ENCODE assay signal across 8 cellular contexts in the genomic region with DNA sequence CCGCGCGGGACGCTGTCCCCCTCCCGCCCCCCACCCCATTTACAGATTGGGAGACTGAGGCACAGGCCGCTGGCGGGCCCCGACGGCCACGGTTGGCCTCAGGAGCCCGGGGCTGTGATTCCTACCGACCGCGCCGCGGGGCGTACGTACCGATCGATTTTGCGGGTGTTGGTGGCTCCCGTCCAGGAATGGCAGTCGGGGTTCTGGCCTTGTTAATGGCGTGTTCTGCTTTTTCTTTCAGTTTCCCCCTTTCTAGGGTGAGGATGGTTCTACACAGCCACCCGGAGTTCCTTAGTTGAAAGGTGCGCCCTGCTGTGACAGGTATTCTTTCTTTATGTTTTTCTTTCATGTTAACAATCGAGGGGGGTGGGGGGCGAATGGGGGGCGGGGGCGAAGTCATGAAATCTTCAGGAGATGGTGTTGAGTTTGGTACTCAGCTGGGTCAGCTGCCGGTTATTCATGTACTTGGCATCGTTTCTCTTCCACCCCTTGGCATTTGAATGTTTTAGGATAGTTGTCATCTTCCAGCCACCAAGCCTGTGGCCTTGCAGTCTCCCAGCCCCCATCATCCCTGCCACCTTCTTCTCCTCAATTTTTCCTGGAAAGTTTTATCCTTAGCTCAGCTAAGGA. TPM values are rescaled to one million over a fixed set of nuclear protein-coding genes. Genes with fewer than 3 reads are reported as not detected.
DNase-seq lines count a peak whose midpoint lies in the region; ATAC-seq and TF ChIP-seq lines count a peak whose summit lies in the region.

No MANE protein-coding gene starts in this region.

- TF ChIP-seq CTCF in BE2C (IDR thresholded peaks at IDR 0.05; ENCODE audit: low read depth, low read length) (no peak), H9 (conservative IDR thresholded peaks at IDR 0.05) (no peak)

- H3K23me2 ChIP-seq in H9 (ENCODE audit: insufficient read length, low read depth, low read length, poor library complexity, severe bottlenecking): peaks cover 3% of the 10 kb centered on the region

- H4K8ac ChIP-seq in H9 (replicated peaks; ENCODE audit: insufficient read length, low read depth, low read length): no peak overlapping the region

- H2BK12ac ChIP-seq in H9 (ENCODE audit: insufficient read length, low read depth, low read length): no peak overlapping the region

- H3K4ac ChIP-seq in H9 (ENCODE audit: low read depth, low read length): no peak overlapping the region

- H2AFZ ChIP-seq in H9 (ENCODE audit: low read length): no peak overlapping the region

- peaks cover 17% of the 10 kb centered on the region for H3K27me3 Mint-ChIP-seq in H9 (ENCODE audit: low read depth)

- H3K9me3 ChIP-seq in BE2C: no peaks in the 10 kb centered on the region
- no peaks in the 10 kb centered on the region for H3K9me3 ChIP-seq in H9 (ENCODE audit: control insufficient read depth, low read depth, low read length)

- no peak overlapping the region for H2AK5ac ChIP-seq in H9 (ENCODE audit: insufficient read length, low read length)

- DNase-seq in BE2C (no peak), H9 (no peak), T-helper 9 cell (peak; percentile 48), NCI-H446 treated with DMSO at 0.1 percent for 48 hours (lab: John Stamatoyannopoulos, UW) (no peak)
- peak; percentile 67 for DNase-seq in central memory CD4-positive, alpha-beta T cell
- peak in 2 of 3 experiments; percentile 17 to 20 for DNase-seq in stimulated activated CD4-positive, alpha-beta T cell treated with anti-CD3 and anti-CD28 coated beads, TNF-alpha, amount 100 ng/mL, for 4 hours (ENCODE audit: low read depth in 3 of 3)

- no peak overlapping the region for H3K56ac ChIP-seq in H9 (ENCODE audit: insufficient read length, low read depth, low read length)

- H3K4me1 Mint-ChIP-seq in H9: peaks cover 28 to 40% of the 10 kb centered on the region in 2 experiments

- H3K36me3 ChIP-seq in BE2C: no peaks in the 10 kb centered on the region

- H3K4me1 ChIP-seq in BE2C: no peaks in the 10 kb centered on the region
- H3K4me1 ChIP-seq in H9 (ENCODE audit: insufficient read depth, low read length): 0 out of 2 replicates have a peak, but pooled peaks cover 3% of the 10 kb centered on the region

- no peaks in the 10 kb centered on the region for H3K9me3 Mint-ChIP-seq in H9

- peak overlapping the region; percentile 4 for H3K9ac ChIP-seq in H9 (ENCODE audit: extremely low read depth, insufficient read length, low read length)

- no peak overlapping the region for H3T11ph ChIP-seq in H9 (ENCODE audit: low read length)

- H3K14ac ChIP-seq in H9 (ENCODE audit: insufficient read depth, low read length): no peak overlapping the region

- H4K20me1 ChIP-seq in H9 (ENCODE audit: control insufficient read depth, insufficient read depth, insufficient read length): no peaks in the 10 kb centered on the region

- peak overlapping the region; percentile 77 to 90 for H3K4me3 Mint-ChIP-seq in H9

- no peak overlapping the region for H4K91ac ChIP-seq in H9 (ENCODE audit: insufficient read length, low read depth, low read length)

- H2BK15ac ChIP-seq in H9 (ENCODE audit: low read depth, low read length): no peak overlapping the region

- no peak for ATAC-seq in HG02798 (IDR thresholded peaks at IDR 0.05; ENCODE audit: poor library complexity, unreplicated experiment)

- H2BK20ac ChIP-seq in H9 (ENCODE audit: low read depth, low read length, poor library complexity, severe bottlenecking): no peak overlapping the region

- H3K18ac ChIP-seq in H9 (ENCODE audit: insufficient read length, low read depth, low read length): no peak overlapping the region

- peak overlapping the region; percentile 74 for H3K4me3 ChIP-seq in BE2C (ENCODE audit: low read depth, low read length)

- peak overlapping the region; percentile 48 for H3K4me2 ChIP-seq in H9 (ENCODE audit: insufficient read depth, insufficient read length, low read length)

- H3K79me1 ChIP-seq in H9 (ENCODE audit: insufficient read depth, low read depth, low read length, poor library complexity, severe bottlenecking): no peaks in the 10 kb centered on the region

- H3K27ac Mint-ChIP-seq in H9: no peak overlapping the region

- H3K23ac ChIP-seq in H9 (ENCODE audit: insufficient read length, low read depth, low read length): no peak overlapping the region

- no peak overlapping the region for H4K5ac ChIP-seq in H9 (ENCODE audit: insufficient read length, low read depth, low read length)

- no CpG with 5 or more reads among the region's 32 CpGs for WGBS in H9 (ENCODE audit: extremely low coverage, insufficient read length, low lambda C conversion rate)

- no peaks in the 10 kb centered on the region for H3K27me3 ChIP-seq in BE2C
- no peaks in the 10 kb centered on the region for H3K27me3 ChIP-seq in H9 (ENCODE audit: insufficient read depth, low read length)
- no peaks in the 10 kb centered on the region for H3K27me3 ChIP-seq in layer of hippocampus (ENCODE audit: control insufficient read depth, insufficient read depth, low read length)

- no peaks in the 10 kb centered on the region for H3K36me3 Mint-ChIP-seq in H9 (ENCODE audit: insufficient read depth in 1 of 3, low read depth in 3 of 3)

- H3K79me2 ChIP-seq in H9 (ENCODE audit: insufficient read depth, low read length): no peaks in the 10 kb centered on the region

- H3K27ac ChIP-seq in H9 (ENCODE audit: insufficient read length, low read depth, low read length): no peak overlapping the region
- H3K27ac ChIP-seq in layer of hippocampus (ENCODE audit: low read depth, low read length): peak overlapping the region; percentile 73

- no peak overlapping the region for H2BK120ac ChIP-seq in H9 (ENCODE audit: low read depth, low read length, poor library complexity, severe bottlenecking)

- H2BK5ac ChIP-seq in H9 (ENCODE audit: insufficient read length, low read length): no peak overlapping the region

RNA-seq across cellular contexts. Expression of gene CYLD, which starts 0.8 kb away (rescaled TPM):
- 13.3 TPM for polyA plus RNA-seq in BE2C (2012; ENCODE audit: insufficient read depth, insufficient read length, low read depth)
- 12.5 and 13.3 TPM in 2 replicates for total RNA-seq in H9 (2021)

RNA-seq across cellular contexts. Expression of gene NOD2, which starts 49.2 kb away (rescaled TPM):
- polyA plus RNA-seq in BE2C (2012; ENCODE audit: insufficient read depth, insufficient read length, low read depth): not detected
- total RNA-seq in H9 (2021): 0.17 and 0.26 TPM in 2 replicates

Comparison
In these comparisons a context has a peak if more than half of its experiments do, and no peak if none do; other contexts are left out.
1. DNase-seq: peak in T-helper 9 cell (single experiment), central memory CD4-positive, alpha-beta T cell (single experiment) and stimulated activated CD4-positive, alpha-beta T cell treated with anti-CD3 and anti-CD28 coated beads, TNF-alpha, amount 100 ng/mL, for 4 hours (2 of 3); none in BE2C (single experiment), H9 (single experiment) and NCI-H446 treated with DMSO at 0.1 percent for 48 hours (single experiment).